29 cellular contexts compared by ENCODE assay signal in genomic region chr3:152211655-152212054, GRCh38. TPM values are rescaled to one million over a fixed set of nuclear protein-coding genes. Genes with fewer than 3 reads are reported as not detected.
DNase-seq lines count a peak whose midpoint lies in the region; ATAC-seq and TF ChIP-seq lines count a peak whose summit lies in the region.
"Had no signal": no experiment of that assay in that cellular context is flagged by ENCODE, and none has a peak within 500 bp of the region (broad histone marks: within the 10 kb centered on the region; RNA-seq: fewer than 3 reads in every experiment).

No MANE protein-coding gene starts in this region.

- intact Hi-C loops in activated naive CD4-positive, alpha-beta T cell treated with anti-CD3 and anti-CD28 coated beads for 36 hours (cut with micrococcal nuclease), result no loop called here
- intact Hi-C loops in sigmoid colon (cut with DNase I), result no loop called here

- H3K27ac Mint-ChIP-seq in activated naive CD4-positive, alpha-beta T cell treated with anti-CD3 and anti-CD28 coated beads for 36 hours, result peak overlapping the region; percentile 71
- H3K27ac Mint-ChIP-seq in activated naive CD4-positive, alpha-beta T cell treated with anti-CD3 and anti-CD28 coated beads, Interleukin-2, amount 50 U/mL, for 72 hours, result peak overlapping the region in 1 of 2 donors; percentile 95
- no peak overlapping the region for H3K27ac Mint-ChIP-seq in activated T-helper 17 cell treated with anti-CD3 and anti-CD28 coated beads, Interleukin-2, amount 50 U/mL, for 72 hours
- H3K27ac Mint-ChIP-seq: mesothelial cell of epicardium, type B pancreatic cell, WTC11 had no signal

- H3K9me3 Mint-ChIP-seq in activated naive CD4-positive, alpha-beta T cell treated with anti-CD3 and anti-CD28 coated beads for 36 hours, result no peaks in the 10 kb centered on the region
- H3K9me3 Mint-ChIP-seq in activated naive CD4-positive, alpha-beta T cell treated with anti-CD3 and anti-CD28 coated beads, Interleukin-2, amount 50 U/mL, for 72 hours, result peaks cover 2 to 5% of the 10 kb centered on the region in 2 donors
- H3K9me3 Mint-ChIP-seq in activated T-helper 17 cell treated with anti-CD3 and anti-CD28 coated beads, Interleukin-2, amount 50 U/mL, for 72 hours, result no peaks in the 10 kb centered on the region
- H3K9me3 Mint-ChIP-seq: mesothelial cell of epicardium, type B pancreatic cell, WTC11 had no signal

- TF ChIP-seq POLR2A in sigmoid colon (IDR thresholded peaks at IDR 0.05), result no peak

- 22 to 55% methylated on average over 1 of the region's 1 CpG for WGBS in sigmoid colon, 2 donors

- H3K4me3 ChIP-seq in LNCaP clone FGC (ENCODE audit: low read depth, low read length), result no peak overlapping the region
- H3K4me3 ChIP-seq in sigmoid colon, result no peak overlapping the region
- H3K4me3 ChIP-seq: dorsolateral prefrontal cortex, esophagus squamous epithelium, HAP-1, heart right ventricle had no signal

- peaks cover 0 to 60% (median 24%) of the 10 kb centered on the region in 4 donors for H3K4me1 ChIP-seq in sigmoid colon
- H3K4me1 ChIP-seq: esophagus squamous epithelium, HAP-1 had no signal

- CTCF ChIA-PET in activated naive CD4-positive, alpha-beta T cell treated with anti-CD3 and anti-CD28 coated beads for 36 hours (lab: Charles Lee), result interaction anchor here (0.6 to 1.1 kb wide), 3 partner anchors 9 to 14 kb away, joined by 3 to 6 read pairs (median 4); no protein-coding TSS in a partner anchor

- no peaks in the 10 kb centered on the region for H3K9me3 ChIP-seq in sigmoid colon
- H3K9me3 ChIP-seq: esophagus squamous epithelium, HAP-1, heart right ventricle had no signal

- TF ChIP-seq CTCF in LNCaP clone FGC (IDR thresholded peaks at IDR 0.05; ENCODE audit: control insufficient read depth, extremely low read depth, insufficient read depth), result no peak
- no peak for TF ChIP-seq CTCF in sigmoid colon (IDR thresholded peaks at IDR 0.05)

- no peaks in the 10 kb centered on the region for H3K27me3 ChIP-seq in sigmoid colon
- H3K27me3 ChIP-seq: dorsolateral prefrontal cortex, esophagus squamous epithelium, heart right ventricle had no signal

- peaks cover 9% of the 10 kb centered on the region for H3K36me3 Mint-ChIP-seq in activated naive CD4-positive, alpha-beta T cell treated with anti-CD3 and anti-CD28 coated beads for 36 hours (ENCODE audit: low read depth)
- peaks cover 5 to 32% of the 10 kb centered on the region in 2 donors for H3K36me3 Mint-ChIP-seq in activated naive CD4-positive, alpha-beta T cell treated with anti-CD3 and anti-CD28 coated beads, Interleukin-2, amount 50 U/mL, for 72 hours
- no peaks in the 10 kb centered on the region for H3K36me3 Mint-ChIP-seq in activated T-helper 17 cell treated with anti-CD3 and anti-CD28 coated beads, Interleukin-2, amount 50 U/mL, for 72 hours (ENCODE audit: low read depth)
- H3K36me3 Mint-ChIP-seq: mesothelial cell of epicardium, type B pancreatic cell, WTC11 had no signal

- ATAC-seq in activated naive CD4-positive, alpha-beta T cell treated with anti-CD3 and anti-CD28 coated beads, Interleukin-2, amount 50 U/mL, for 72 hours, result no peak
- peak; percentile 35 for ATAC-seq in activated T-helper 17 cell treated with anti-CD3 and anti-CD28 coated beads, Interleukin-2, amount 50 U/mL, for 72 hours (replicated peaks)
- no peak for ATAC-seq in HG03097 (IDR thresholded peaks at IDR 0.05; ENCODE audit: low FRiP score, unreplicated experiment)
- ATAC-seq in GM19035 (IDR thresholded peaks at IDR 0.05; ENCODE audit: unreplicated experiment), result no peak
- ATAC-seq: heart right ventricle, WTC11 had no signal

- peaks cover 81% of the 10 kb centered on the region for H3K4me1 Mint-ChIP-seq in activated naive CD4-positive, alpha-beta T cell treated with anti-CD3 and anti-CD28 coated beads for 36 hours (ENCODE audit: low read depth)
- peaks cover 33% of the 10 kb centered on the region for H3K4me1 Mint-ChIP-seq in activated T-helper 17 cell treated with anti-CD3 and anti-CD28 coated beads, Interleukin-2, amount 50 U/mL, for 72 hours
- H3K4me1 Mint-ChIP-seq: mesothelial cell of epicardium had no signal

- DNase-seq in activated naive CD4-positive, alpha-beta T cell treated with anti-CD3 and anti-CD28 coated beads for 36 hours, result no peak
- no peak for DNase-seq in activated naive CD4-positive, alpha-beta T cell treated with anti-CD3 and anti-CD28 coated beads, Interleukin-2, amount 50 U/mL, for 72 hours (ENCODE audit: low spot score in 2 of 2)
- DNase-seq in LNCaP clone FGC (ENCODE audit: low read depth) (peak; percentile 85), sigmoid colon (no peak), pons (ENCODE audit: low spot score) (no peak)
- DNase-seq: activated gamma-delta T cell; amniotic stem cell; DMS153; dorsolateral prefrontal cortex; esophagus squamous epithelium; foreskin melanocyte; heart right ventricle; kidney; naive B cell; NCI-H1048; NCI-H1694; NCI-H446; NCI-H748 treated with DMSO at 0.1 percent for 48 hours; SHP77 treated with DMSO at 0.1 percent for 48 hours; stimulated activated CD4-positive, alpha-beta T cell treated with anti-CD3 and anti-CD28 coated beads, Interleukin-15, amount 100 ng/mL, for 24 hours; stimulated activated CD4-positive, alpha-beta T cell treated with anti-CD3 and anti-CD28 coated beads, Interleukin-4, amount 100 ng/mL, for 4 hours; T1000 had no signal

- no peaks in the 10 kb centered on the region for H3K36me3 ChIP-seq in sigmoid colon
- H3K36me3 ChIP-seq: esophagus squamous epithelium, HAP-1, heart right ventricle had no signal

- TF ChIP-seq EP300 in sigmoid colon (IDR thresholded peaks at IDR 0.05), result no peak

- no peak overlapping the region for H3K4me3 Mint-ChIP-seq in activated naive CD4-positive, alpha-beta T cell treated with anti-CD3 and anti-CD28 coated beads for 36 hours
- peak overlapping the region; percentile 45 for H3K4me3 Mint-ChIP-seq in activated T-helper 17 cell treated with anti-CD3 and anti-CD28 coated beads, Interleukin-2, amount 50 U/mL, for 72 hours
- H3K4me3 Mint-ChIP-seq: mesothelial cell of epicardium, naive B cell, type B pancreatic cell, WTC11 had no signal

- H3K27me3 Mint-ChIP-seq in activated naive CD4-positive, alpha-beta T cell treated with anti-CD3 and anti-CD28 coated beads for 36 hours (ENCODE audit: low read depth), result no peaks in the 10 kb centered on the region
- no peaks in the 10 kb centered on the region for H3K27me3 Mint-ChIP-seq in activated T-helper 17 cell treated with anti-CD3 and anti-CD28 coated beads, Interleukin-2, amount 50 U/mL, for 72 hours
- H3K27me3 Mint-ChIP-seq: naive B cell, type B pancreatic cell had no signal

- peak overlapping the region in 3 of 4 donors; percentile 54 to 87 (median 73) for H3K27ac ChIP-seq in sigmoid colon
- H3K27ac ChIP-seq: dorsolateral prefrontal cortex, esophagus squamous epithelium, heart right ventricle had no signal

RNA-seq across cellular contexts. Expression of gene MBNL1, which starts 57.1 kb away (rescaled TPM):
- total RNA-seq in activated naive CD4-positive, alpha-beta T cell treated with anti-CD3 and anti-CD28 coated beads for 36 hours, result 100 to 1,000 TPM; 387 to 391 TPM
- total RNA-seq in activated naive CD4-positive, alpha-beta T cell treated with anti-CD3 and anti-CD28 coated beads, Interleukin-2, amount 50 U/mL, for 72 hours, result 100 to 1,000 TPM; 406 to 425 TPM
- total RNA-seq in activated T-helper 17 cell treated with anti-CD3 and anti-CD28 coated beads, Interleukin-2, amount 50 U/mL, for 72 hours, result 100 to 1,000 TPM; 322 to 452 TPM
- total RNA-seq in sigmoid colon, result 100 to 1,000 TPM; 602 to 898 (median 756) TPM
- 10 to 100 TPM; 60.5 to 74.7 (median 67.3) TPM for polyA plus RNA-seq in sigmoid colon
